8 cellular contexts compared by ENCODE assay signal in genomic region chr5:135426102-135427082, GRCh38. TPM values are rescaled to one million over a fixed set of nuclear protein-coding genes. Genes with fewer than 3 reads are reported as not detected.
DNase-seq lines count a peak whose midpoint lies in the region; ATAC-seq and TF ChIP-seq lines count a peak whose summit lies in the region.

No MANE protein-coding gene starts in this region.

- intact Hi-C loops in PC-3 (cut with micrococcal nuclease) (loop anchor here (5.0 kb wide), 1 partner anchor 89 kb away; no protein-coding TSS in a partner anchor), colonic mucosa (cut with DNase I) (no loop called here), mucosa of descending colon (cut with DNase I, micrococcal nuclease) (no loop called here)

- H3K4me2 ChIP-seq in PC-3 (ENCODE audit: low read length), result no peak overlapping the region

- H3K27ac ChIP-seq in PC-3 (ENCODE audit: low read length) (no peak overlapping the region), colonic mucosa (no peak overlapping the region)

- H3F3A ChIP-seq in PC-3 (ENCODE audit: low read length, unreplicated experiment), result no peaks in the 10 kb centered on the region

- H3K27me3 ChIP-seq in PC-3 (ENCODE audit: low read length) (no peaks in the 10 kb centered on the region; the same call in 1 of the 2 replicates), colonic mucosa (no peaks in the 10 kb centered on the region)

- no peak overlapping the region for H3K4me3 ChIP-seq in PC-3 (ENCODE audit: low read length)
- H3K4me3 ChIP-seq in colonic mucosa, result no peak overlapping the region
- H3K4me3 ChIP-seq in mucosa of descending colon, result no peak overlapping the region

- peak; percentile 74 for TF ChIP-seq CTCF in PC-3 (conservative IDR thresholded peaks at IDR 0.05; ENCODE audit: low read depth, low read length)
- TF ChIP-seq CTCF in colonic mucosa (IDR thresholded peaks at IDR 0.05), result peak; percentile 55
- TF ChIP-seq CTCF in mucosa of descending colon (IDR thresholded peaks at IDR 0.05), result peak; percentile 29

- no peaks in the 10 kb centered on the region for H3K9me2 ChIP-seq in PC-3 (replicated peaks; ENCODE audit: low read length)

- POLR2A ChIA-PET in PC-3 (lab: Charles Lee; ENCODE audit: unreplicated experiment), result no interaction called here

- no peaks in the 10 kb centered on the region for H3K4me1 ChIP-seq in PC-3 (ENCODE audit: insufficient read depth, low read length)
- H3K4me1 ChIP-seq in colonic mucosa, result no peaks in the 10 kb centered on the region
- no peaks in the 10 kb centered on the region for H3K4me1 ChIP-seq in mucosa of descending colon (ENCODE audit: low read depth)

- DNase-seq in NCI-H524 (lab: John Stamatoyannopoulos, UW), result peak; percentile 27 to 63
- no peak for DNase-seq in NCI-H524 treated with DMSO at 0.1 percent for 48 hours (lab: John Stamatoyannopoulos, UW)
- peak; percentile 78 for DNase-seq in HT-29 (ENCODE audit: low spot score)
- DNase-seq in PC-3, result peak; percentile 70
- no peak for DNase-seq in colonic mucosa
- peak in 1 of 3 donors; percentile 59 for DNase-seq in mucosa of descending colon
- no peak for DNase-seq in NK-92 (lab: John Stamatoyannopoulos, UW; ENCODE audit: unreplicated experiment)

- H3K79me2 ChIP-seq in PC-3 (ENCODE audit: low read length), result no peaks in the 10 kb centered on the region

- CTCF ChIA-PET in PC-3 (lab: Charles Lee), result interaction anchor here (0.5 kb wide), 2 partner anchors 15 to 22 kb away, joined by 5 to 7 read pairs; no protein-coding TSS in a partner anchor

- H3K9me3 ChIP-seq in PC-3 (ENCODE audit: low read length) (no peaks in the 10 kb centered on the region), colonic mucosa (no peaks in the 10 kb centered on the region), mucosa of descending colon (peaks cover 9% of the 10 kb centered on the region)

- H3K9ac ChIP-seq in PC-3 (ENCODE audit: low read length) (no peak overlapping the region), colonic mucosa (ENCODE audit: low read depth in 2 of 2, low read length in 2 of 2) (no peak overlapping the region)

- H4K20me1 ChIP-seq in PC-3 (ENCODE audit: low read length), result no peaks in the 10 kb centered on the region

- H3K36me3 ChIP-seq in PC-3 (ENCODE audit: low read depth, low read length) (no peaks in the 10 kb centered on the region), colonic mucosa (no peaks in the 10 kb centered on the region), mucosa of descending colon (ENCODE audit: low read depth) (no peaks in the 10 kb centered on the region)

- no peak overlapping the region for H2AFZ ChIP-seq in PC-3 (ENCODE audit: low read length)

- BruUV-seq in PC-3 (replicated peaks; lab: Mats Ljungman, UMichigan), result no TSS peak

- peak; percentile 79 for ATAC-seq in GM21360 (IDR thresholded peaks at IDR 0.05; ENCODE audit: unreplicated experiment)
- peak; percentile 90 for ATAC-seq in PC-3
- peak; percentile 79 for ATAC-seq in mucosa of descending colon

RNA-seq across cellular contexts. Expression of gene DCANP1, which starts 20.8 kb away (rescaled TPM):
- not detected in 2 replicates for total RNA-seq in HT-29 (2014; rRNA removed; shearing (Covaris generic))
- total RNA-seq in PC-3 (2014; rRNA removed) (not detected in 2 replicates), colonic mucosa (not detected), mucosa of descending colon (not detected)

RNA-seq across cellular contexts. Expression of gene TIFAB, which starts 25.8 kb away (rescaled TPM):
- not detected in 2 replicates for total RNA-seq in HT-29 (2014; rRNA removed; shearing (Covaris generic))
- total RNA-seq in PC-3 (2014; rRNA removed) (not detected in 2 replicates), colonic mucosa (under 1 TPM; 0.07 to 0.42 TPM), mucosa of descending colon (under 1 TPM; 0.28 to 0.36 (median 0.29) TPM)

RNA-seq across cellular contexts. Expression of gene MACROH2A1, which starts 27.4 kb away (rescaled TPM):
- total RNA-seq in HT-29 (2014; rRNA removed; shearing (Covaris generic)), result 566 and 576 TPM in 2 replicates
- 388 and 455 TPM in 2 replicates for total RNA-seq in PC-3 (2014; rRNA removed)
- total RNA-seq in colonic mucosa, result 100 to 1,000 TPM; 191 to 323 TPM
- 100 to 1,000 TPM; 170 to 255 (median 243) TPM for total RNA-seq in mucosa of descending colon

Comparison
In these comparisons a context has a peak if more than half of its experiments do, and no peak if none do; other contexts are left out.
1. DNase-seq: peak in NCI-H524 (2 of 2), HT-29 (single experiment) and PC-3 (single experiment); none in NCI-H524 treated with DMSO at 0.1 percent for 48 hours (single experiment), colonic mucosa (single experiment) and NK-92 (single experiment).
2. Peak in every context shown above with its lines, with median percentiles within 50 percentile points of each other: ATAC-seq and CTCF ChIP-seq.